Comparison of ENCODE assay signal across 22 cellular contexts in genomic region chr20:17944854-17945474, GRCh38. TPM values are rescaled to one million over a fixed set of nuclear protein-coding genes. Genes with fewer than 3 reads are reported as not detected.
DNase-seq lines count a peak whose midpoint lies in the region; ATAC-seq, FAIRE-seq and TF ChIP-seq lines count a peak whose summit lies in the region.
"Had no signal": no experiment of that assay in that cellular context is flagged by ENCODE, and none has a peak within 500 bp of the region (broad histone marks: within the 10 kb centered on the region; RNA-seq: fewer than 3 reads in every experiment).

No MANE protein-coding gene starts in this region.

- WGBS in esophagus squamous epithelium, 2 donors, result 84 to 94% methylated on average over 4 of the region's 4 CpGs
- WGBS in small intestine, 3 donors, result 87 to 98% (median 91%) methylated on average over 4 of the region's 4 CpGs

- FAIRE-seq in small intestine (lab: Jason Lieb, UNC), result no peak
- FAIRE-seq: RCC 7860 had no signal

- TF ChIP-seq CTCF in esophagus squamous epithelium (IDR thresholded peaks at IDR 0.05), result no peak

- no peak for TF ChIP-seq POLR2A in esophagus squamous epithelium (IDR thresholded peaks at IDR 0.05)

- no peak overlapping the region for H3K9ac ChIP-seq in SK-N-MC (ENCODE audit: insufficient read length)
- H3K9ac ChIP-seq: BLaER1 treated with 17β-estradiol and CSF1 and Interleukin-3, amounts not matched to agents 10 nM and 100 nM had no signal

- no peak overlapping the region for H3K4me3 Mint-ChIP-seq in stimulated activated naive CD8-positive, alpha-beta T cell treated with anti-CD3 and anti-CD28 coated beads, Interleukin-15, Interleukin-2, amounts not matched to agents 100 ng/mL and 50 ng/mL, for 24 hours
- H3K4me3 Mint-ChIP-seq in stimulated activated naive CD8-positive, alpha-beta T cell treated with anti-CD3 and anti-CD28 coated beads, Interleukin-15, amount 100 ng/mL, for 72 hours, result no peak overlapping the region
- no peak overlapping the region for H3K4me3 Mint-ChIP-seq in central memory CD8-positive, alpha-beta T cell
- H3K4me3 Mint-ChIP-seq: activated CD4-positive, alpha-beta T cell treated with anti-CD3 and anti-CD28 coated beads, Interleukin-2, amount 10 ng/mL, durations not matched to agents 7 days and 5 days; type B pancreatic cell had no signal

- H3K9me3 Mint-ChIP-seq in stimulated activated naive CD8-positive, alpha-beta T cell treated with anti-CD3 and anti-CD28 coated beads, Interleukin-15, Interleukin-2, amounts not matched to agents 100 ng/mL and 50 ng/mL, for 24 hours, result no peaks in the 10 kb centered on the region
- H3K9me3 Mint-ChIP-seq in stimulated activated naive CD8-positive, alpha-beta T cell treated with anti-CD3 and anti-CD28 coated beads, Interleukin-15, amount 100 ng/mL, for 72 hours, result no peaks in the 10 kb centered on the region
- H3K9me3 Mint-ChIP-seq in central memory CD8-positive, alpha-beta T cell, result no peaks in the 10 kb centered on the region
- H3K9me3 Mint-ChIP-seq: activated CD4-positive, alpha-beta T cell treated with anti-CD3 and anti-CD28 coated beads, Interleukin-2, amount 10 ng/mL, durations not matched to agents 7 days and 5 days; type B pancreatic cell had no signal

- H3K9me3 ChIP-seq in SK-N-MC (ENCODE audit: low read depth, low read length) (no peaks in the 10 kb centered on the region), esophagus squamous epithelium (no peaks in the 10 kb centered on the region), small intestine (ENCODE audit: control insufficient read depth, low read depth) (no peaks in the 10 kb centered on the region)
- H3K9me3 ChIP-seq: BLaER1 treated with 17β-estradiol and CSF1 and Interleukin-3, amounts not matched to agents 10 nM and 100 nM; body of pancreas; heart right ventricle; prostate gland had no signal

- intact Hi-C loops in esophagus squamous epithelium (cut with DNase I), result no loop called here

- H3K27ac ChIP-seq in SK-N-MC (0 out of 2 replicates have a peak overlapping the region, but pooled peaks have one; percentile 28), esophagus squamous epithelium (no peak overlapping the region), small intestine (ENCODE audit: low read depth in 1 of 2, low read length in 1 of 2) (no peak overlapping the region)
- H3K27ac ChIP-seq: body of pancreas, prostate gland had no signal

- H3K27ac Mint-ChIP-seq in stimulated activated naive CD8-positive, alpha-beta T cell treated with anti-CD3 and anti-CD28 coated beads, Interleukin-15, Interleukin-2, amounts not matched to agents 100 ng/mL and 50 ng/mL, for 24 hours, result peak overlapping the region; percentile 72
- H3K27ac Mint-ChIP-seq in stimulated activated naive CD8-positive, alpha-beta T cell treated with anti-CD3 and anti-CD28 coated beads, Interleukin-15, amount 100 ng/mL, for 72 hours, result peak overlapping the region in 1 of 2 donors; percentile 11
- H3K27ac Mint-ChIP-seq in central memory CD8-positive, alpha-beta T cell (ENCODE audit: low read depth), result peak overlapping the region; percentile 57
- H3K27ac Mint-ChIP-seq: activated CD4-positive, alpha-beta T cell treated with anti-CD3 and anti-CD28 coated beads, Interleukin-2, amount 10 ng/mL, durations not matched to agents 7 days and 5 days; type B pancreatic cell had no signal

- H3K36me3 ChIP-seq in SK-N-MC (ENCODE audit: insufficient read depth, low read length), result peaks cover 98% of the 10 kb centered on the region
- peaks cover 14 to 98% (median 59%) of the 10 kb centered on the region in 3 donors for H3K36me3 ChIP-seq in esophagus squamous epithelium
- H3K36me3 ChIP-seq in small intestine (ENCODE audit: control insufficient read depth in 2 of 2, insufficient read depth in 2 of 2, low read length in 2 of 2), result peaks cover 32 to 37% of the 10 kb centered on the region in 2 donors

- H3K4me3 ChIP-seq in SK-N-MC, result no peak overlapping the region
- H3K4me3 ChIP-seq in esophagus squamous epithelium, result no peak overlapping the region
- no peak overlapping the region for H3K4me3 ChIP-seq in small intestine (ENCODE audit: low read depth in 1 of 2, low read length in 2 of 2)
- H3K4me3 ChIP-seq: BLaER1 treated with 17β-estradiol and CSF1 and Interleukin-3, amounts not matched to agents 10 nM and 100 nM; body of pancreas; heart right ventricle; prostate gland had no signal

- H3K27me3 Mint-ChIP-seq in stimulated activated naive CD8-positive, alpha-beta T cell treated with anti-CD3 and anti-CD28 coated beads, Interleukin-15, Interleukin-2, amounts not matched to agents 100 ng/mL and 50 ng/mL, for 24 hours, result no peaks in the 10 kb centered on the region
- no peaks in the 10 kb centered on the region for H3K27me3 Mint-ChIP-seq in stimulated activated naive CD8-positive, alpha-beta T cell treated with anti-CD3 and anti-CD28 coated beads, Interleukin-15, amount 100 ng/mL, for 72 hours
- H3K27me3 Mint-ChIP-seq in central memory CD8-positive, alpha-beta T cell, result no peaks in the 10 kb centered on the region
- H3K27me3 Mint-ChIP-seq: activated CD4-positive, alpha-beta T cell treated with anti-CD3 and anti-CD28 coated beads, Interleukin-2, amount 10 ng/mL, durations not matched to agents 7 days and 5 days; type B pancreatic cell had no signal

- ATAC-seq in stimulated activated naive CD8-positive, alpha-beta T cell treated with anti-CD3 and anti-CD28 coated beads, Interleukin-15, amount 100 ng/mL, for 72 hours, result no peak
- no peak for ATAC-seq in central memory CD8-positive, alpha-beta T cell (replicated peaks; ENCODE audit: extremely low read depth, poor library complexity, severe bottlenecking)
- ATAC-seq: body of pancreas, heart right ventricle had no signal

- no peaks in the 10 kb centered on the region for H3K4me1 ChIP-seq in esophagus squamous epithelium
- no peaks in the 10 kb centered on the region for H3K4me1 ChIP-seq in small intestine (ENCODE audit: control insufficient read depth in 2 of 2, insufficient read depth in 1 of 2, low read depth in 1 of 2, low read length in 1 of 2)
- H3K4me1 ChIP-seq: body of pancreas, prostate gland had no signal

- H3K36me3 Mint-ChIP-seq in stimulated activated naive CD8-positive, alpha-beta T cell treated with anti-CD3 and anti-CD28 coated beads, Interleukin-15, Interleukin-2, amounts not matched to agents 100 ng/mL and 50 ng/mL, for 24 hours (ENCODE audit: low read depth), result peaks cover 91% of the 10 kb centered on the region
- H3K36me3 Mint-ChIP-seq in central memory CD8-positive, alpha-beta T cell (ENCODE audit: insufficient read depth), result peaks cover 77% of the 10 kb centered on the region

- no peak for DNase-seq in stimulated activated naive CD8-positive, alpha-beta T cell treated with anti-CD3 and anti-CD28 coated beads, Interleukin-15, amount 100 ng/mL, for 72 hours
- DNase-seq in SK-N-MC (ENCODE audit: low read depth, low spot score) (no peak), AG20443 (ENCODE audit: low spot score) (no peak), esophagus squamous epithelium (lab: John Stamatoyannopoulos, UW) (no peak), small intestine (no peak)
- DNase-seq in central memory CD8-positive, alpha-beta T cell (ENCODE audit: low spot score in 2 of 2), result no peak
- DNase-seq: activated CD4-positive, alpha-beta T cell treated with anti-CD3 and anti-CD28 coated beads, Interleukin-2, amount 10 ng/mL, durations not matched to agents 7 days and 5 days; activated CD8-positive, alpha-beta memory T cell treated with anti-CD3 and anti-CD28 coated beads, Interleukin-2, amount 50 U/mL, for 48 hours; body of pancreas; COR-L47; foreskin melanocyte; heart right ventricle; NCI-H146; NCI-H2107; NCI-H774; SIG-M5; stimulated activated CD4-positive, alpha-beta T cell treated with anti-CD3 and anti-CD28 coated beads, Interleukin-4, amount 100 ng/mL, for 24 hours had no signal

- no peaks in the 10 kb centered on the region for H3K27me3 ChIP-seq in esophagus squamous epithelium
- H3K27me3 ChIP-seq in small intestine (ENCODE audit: control insufficient read depth in 2 of 2, insufficient read depth in 2 of 2, low read length in 2 of 2), result no peaks in the 10 kb centered on the region
- H3K27me3 ChIP-seq: BLaER1 treated with 17β-estradiol and CSF1 and Interleukin-3, amounts not matched to agents 10 nM and 100 nM; body of pancreas; heart right ventricle had no signal

- H3K4me1 Mint-ChIP-seq in stimulated activated naive CD8-positive, alpha-beta T cell treated with anti-CD3 and anti-CD28 coated beads, Interleukin-15, Interleukin-2, amounts not matched to agents 100 ng/mL and 50 ng/mL, for 24 hours (ENCODE audit: low read depth), result peaks cover 17% of the 10 kb centered on the region
- peaks cover 15% of the 10 kb centered on the region for H3K4me1 Mint-ChIP-seq in stimulated activated naive CD8-positive, alpha-beta T cell treated with anti-CD3 and anti-CD28 coated beads, Interleukin-15, amount 100 ng/mL, for 72 hours
- H3K4me1 Mint-ChIP-seq in central memory CD8-positive, alpha-beta T cell, result peaks cover under 1% of the 10 kb centered on the region

RNA-seq across cellular contexts. Expression of gene SNX5, which starts 23.6 kb away (rescaled TPM):
- 100 to 1,000 TPM in 2 of 4 donors, 10 to 100 TPM in 2; 43.6 to 137 (median 98.5) TPM for total RNA-seq in esophagus squamous epithelium
- 10 to 100 TPM; 67.8 to 79.4 (median 78.7) TPM for polyA plus RNA-seq in small intestine

RNA-seq across cellular contexts. Expression of gene MGME1, which starts 23.9 kb away (rescaled TPM):
- total RNA-seq in esophagus squamous epithelium, result 10 to 100 TPM; 11.2 to 18.9 (median 12.0) TPM
- 10 to 100 TPM; 10.5 to 14.1 (median 13.8) TPM for polyA plus RNA-seq in small intestine
